Comparison of ENCODE assay signal across 8 cellular contexts in genomic region chr13:32587774-32588165, GRCh38. TPM values are rescaled to one million over a fixed set of nuclear protein-coding genes. Genes with fewer than 3 reads are reported as not detected.
DNase-seq lines count a peak whose midpoint lies in the region; ATAC-seq and TF ChIP-seq lines count a peak whose summit lies in the region.

No MANE protein-coding gene starts in this region.

- H3K36me3 Mint-ChIP-seq in WTC11 = no peaks in the 10 kb centered on the region

- POLR2A ChIA-PET in BJ (lab: Charles Lee) (no interaction called here), WTC11 (lab: Charles Lee) (interaction anchor here (1.1 to 1.3 kb wide), 2 partner anchors 52 to 87 kb away, joined by 4 to 6 read pairs; no protein-coding TSS in a partner anchor)

- no peaks in the 10 kb centered on the region; the same call in 1 of the 2 replicates for H3K27me3 ChIP-seq in BJ (ENCODE audit: control insufficient read depth, insufficient read depth, low read length)

- CTCF ChIA-PET in BJ (lab: Yijun Ruan, JAX) (interaction anchor here (0.5 to 2.6 kb wide), 17 partner anchors 13 to 1136 kb away, joined by 3 to 21 read pairs (median 4); no protein-coding TSS in a partner anchor), WTC11 (lab: Charles Lee) (interaction anchor here (0.7 to 1.7 kb wide), 8 partner anchors 48 to 955 kb away, joined by 3 to 18 read pairs (median 4); partner anchors contain the start of gene N4BP2L2)

- H3K36me3 ChIP-seq in BJ (ENCODE audit: control insufficient read depth, insufficient read depth, low read length) = no peaks in the 10 kb centered on the region

- peaks cover 8% of the 10 kb centered on the region for H3K27me3 Mint-ChIP-seq in WTC11 (ENCODE audit: low read depth)

- H3K27ac Mint-ChIP-seq in WTC11 = peak overlapping the region; percentile 83

- TF ChIP-seq CTCF in BJ (IDR thresholded peaks at IDR 0.05; ENCODE audit: insufficient read depth, low read depth, low read length) (no peak), WTC11 (IDR thresholded peaks at IDR 0.05) (no peak)

- peak; percentile 1 for ATAC-seq in HG03520 (IDR thresholded peaks at IDR 0.05; ENCODE audit: unreplicated experiment)
- ATAC-seq in WTC11 = no peak
- ATAC-seq in HG03196 (IDR thresholded peaks at IDR 0.05; ENCODE audit: unreplicated experiment) = no peak
- ATAC-seq in HG03354 (IDR thresholded peaks at IDR 0.05; ENCODE audit: poor library complexity, severe bottlenecking, unreplicated experiment) = no peak

- no peaks in the 10 kb centered on the region for H3K9me3 Mint-ChIP-seq in WTC11

- H3K4me1 Mint-ChIP-seq in WTC11 = peaks cover 38% of the 10 kb centered on the region

- DNase-seq in BJ (ENCODE audit: low read depth) = no peak
- no peak for DNase-seq in WTC11 (ENCODE audit: low spot score)
- DNase-seq in glomerular visceral epithelial cell (ENCODE audit: extremely low spot score) = peak; percentile 15
- DNase-seq in skeletal muscle cell (ENCODE audit: low read depth) = no peak
- DNase-seq in GM19238 (ENCODE audit: insufficient read length, low spot score) = no peak

- H3K4me3 ChIP-seq in BJ (ENCODE audit: low read depth, low read length) (peak overlapping the region; percentile 82), skeletal muscle cell (ENCODE audit: low read depth, low read length) (peak overlapping the region; percentile 66)

- peak overlapping the region; percentile 86 for H3K4me3 Mint-ChIP-seq in WTC11

TF ChIP-seq in WTC11, 78 proteins besides CTCF, POLR2A, EP300 and RAD21:
- no peak for TF ChIP-seq ELF4 (CRISPR knock-in tag; IDR thresholded peaks at IDR 0.05; ENCODE audit: low read depth)
- no peak for TF ChIP-seq ZNF263 (CRISPR knock-in tag; IDR thresholded peaks at IDR 0.05; ENCODE audit: low read depth)
- TF ChIP-seq FOXP1 (CRISPR knock-in tag; IDR thresholded peaks at IDR 0.05; ENCODE audit: borderline replicate concordance) = no peak
- TF ChIP-seq FOXJ3 (CRISPR knock-in tag; IDR thresholded peaks at IDR 0.05; ENCODE audit: borderline replicate concordance) = no peak
- TF ChIP-seq SMAD4 (CRISPR knock-in tag; IDR thresholded peaks at IDR 0.05) = no peak

RNA-seq across cellular contexts. Expression of gene PDS5B, which starts 1.5 kb away (rescaled TPM):
- polyA plus RNA-seq in BJ (2011; rRNA removed) = 3.9 and 9.2 TPM in 2 replicates
- 8.7 and 12.7 TPM in 2 replicates for polyA minus RNA-seq in BJ (2011; rRNA and poly(A)+ RNA removed)
- 41.3 to 44.5 TPM (median 44.3 TPM) in 3 replicates for total RNA-seq in WTC11 (2021)

RNA-seq across cellular contexts. Expression of gene N4BP2L2, which starts 49.2 kb away (rescaled TPM):
- 16.5 and 49.0 TPM in 2 replicates for polyA plus RNA-seq in BJ (2011; rRNA removed)
- 12.8 and 16.0 TPM in 2 replicates for polyA minus RNA-seq in BJ (2011; rRNA and poly(A)+ RNA removed)
- total RNA-seq in WTC11 (2021) = 68.9 to 78.3 TPM (median 72.9 TPM) in 3 replicates
